In genomic region chr22:30940655-30941362, GRCh38 we compare ENCODE assay signal across 15 cellular contexts. TPM values are rescaled to one million over a fixed set of nuclear protein-coding genes. Genes with fewer than 3 reads are reported as not detected.
A peak's percentile ranks its signal among the peaks of the same experiment; 100 is the strongest.
DNase-seq lines count a peak whose midpoint lies in the region; ATAC-seq and TF ChIP-seq lines count a peak whose summit lies in the region.
"Had no signal": no experiment of that assay in that cellular context is flagged by ENCODE, and none has a peak within 500 bp of the region (broad histone marks: within the 10 kb centered on the region; RNA-seq: fewer than 3 reads in every experiment).

No MANE protein-coding gene starts in this region.

- no peaks in the 10 kb centered on the region for H3K9me2 ChIP-seq in MM.1S (replicated peaks; ENCODE audit: insufficient read depth, low read length)

- H3K27me3 ChIP-seq in MM.1S (replicated peaks; ENCODE audit: insufficient read depth, low read length) = no peaks in the 10 kb centered on the region
- H3K27me3 ChIP-seq: gastroesophageal sphincter, tibial nerve had no signal

- H2AFZ ChIP-seq in MM.1S (ENCODE audit: low read length) = no peak overlapping the region

- no peak for TF ChIP-seq CTCF in MM.1S (IDR thresholded peaks at IDR 0.05; ENCODE audit: low read length)

- DNase-seq in AG20443 (ENCODE audit: low spot score) = peak; percentile 6
- DNase-seq in activated CD4-positive, alpha-beta T cell treated with anti-CD3 and anti-CD28 coated beads, Interleukin-2, amount 10 ng/mL, durations not matched to agents 24 days and 14 days = peak; percentile 76
- peak; percentile 79 for DNase-seq in activated effector memory CD4-positive, alpha-beta T cell treated with anti-CD3 and anti-CD28 coated beads, Interleukin-2, amount 50 U/mL, for 16 hours
- DNase-seq in natural killer cell treated with Interleukin-12 subunit alpha and Interleukin-12 subunit beta and Interleukin-15 and Interleukin-18, amount 100 ng/mL, for 72 hours (ENCODE audit: low spot score) = no peak
- no peak for DNase-seq in MM.1S
- DNase-seq in NCI-H2029 treated with DMSO at 0.1 percent for 48 hours (lab: John Stamatoyannopoulos, UW) = no peak
- DNase-seq in NCI-H2227 treated with DMSO at 0.1 percent for 48 hours (lab: John Stamatoyannopoulos, UW) = no peak
- DNase-seq in A172 (ENCODE audit: low spot score) = no peak
- DNase-seq: aorta, NCI-H1417 treated with DMSO at 0.1 percent for 48 hours, NCI-H69, retina, WERI-Rb-1 had no signal

- H3K36me3 Mint-ChIP-seq in activated CD4-positive, alpha-beta T cell treated with anti-CD3 and anti-CD28 coated beads, Interleukin-2, amount 10 ng/mL, durations not matched to agents 24 days and 14 days (ENCODE audit: low read depth) = peaks cover 76% of the 10 kb centered on the region
- H3K36me3 Mint-ChIP-seq in natural killer cell treated with Interleukin-12 subunit alpha and Interleukin-12 subunit beta and Interleukin-15 and Interleukin-18, amount 100 ng/mL, for 72 hours = peaks cover 28% of the 10 kb centered on the region

- no peak overlapping the region for H3K4me3 ChIP-seq in MM.1S (ENCODE audit: low read length)
- H3K4me3 ChIP-seq: gastroesophageal sphincter, tibial nerve had no signal

- H3F3A ChIP-seq in MM.1S (ENCODE audit: insufficient read depth, low read length) = no peaks in the 10 kb centered on the region

- no peaks in the 10 kb centered on the region for H3K9me3 ChIP-seq in MM.1S (replicated peaks; ENCODE audit: insufficient read depth, low read length)
- H3K9me3 ChIP-seq: gastroesophageal sphincter, tibial nerve had no signal

- no peak overlapping the region for H3K9ac ChIP-seq in MM.1S (ENCODE audit: low read length)

- no peak overlapping the region for H3K4me2 ChIP-seq in MM.1S (ENCODE audit: low read depth, low read length)

- H3K27me3 Mint-ChIP-seq in activated CD4-positive, alpha-beta T cell treated with anti-CD3 and anti-CD28 coated beads, Interleukin-2, amount 10 ng/mL, durations not matched to agents 24 days and 14 days = no peaks in the 10 kb centered on the region
- no peaks in the 10 kb centered on the region for H3K27me3 Mint-ChIP-seq in natural killer cell treated with Interleukin-12 subunit alpha and Interleukin-12 subunit beta and Interleukin-15 and Interleukin-18, amount 100 ng/mL, for 72 hours

- H3K36me3 ChIP-seq in MM.1S (replicated peaks; ENCODE audit: insufficient read depth, low read length) = no peaks in the 10 kb centered on the region; the same call in 1 of the 2 replicates

- no peaks in the 10 kb centered on the region for H3K79me2 ChIP-seq in MM.1S (ENCODE audit: low read length)

- intact Hi-C loops in activated CD4-positive, alpha-beta T cell treated with anti-CD3 and anti-CD28 coated beads, Interleukin-2, amount 10 ng/mL, durations not matched to agents 24 days and 14 days (cut with micrococcal nuclease) = no loop called here

- H3K27ac Mint-ChIP-seq in activated CD4-positive, alpha-beta T cell treated with anti-CD3 and anti-CD28 coated beads, Interleukin-2, amount 10 ng/mL, durations not matched to agents 24 days and 14 days = peak overlapping the region; percentile 52
- peak overlapping the region; percentile 3 to 72 for H3K27ac Mint-ChIP-seq in natural killer cell treated with Interleukin-12 subunit alpha and Interleukin-12 subunit beta and Interleukin-15 and Interleukin-18, amount 100 ng/mL, for 72 hours

- peak overlapping the region; percentile 61 for H3K4me3 Mint-ChIP-seq in activated CD4-positive, alpha-beta T cell treated with anti-CD3 and anti-CD28 coated beads, Interleukin-2, amount 10 ng/mL, durations not matched to agents 24 days and 14 days
- H3K4me3 Mint-ChIP-seq in natural killer cell treated with Interleukin-12 subunit alpha and Interleukin-12 subunit beta and Interleukin-15 and Interleukin-18, amount 100 ng/mL, for 72 hours = no peak overlapping the region

- peaks cover 43% of the 10 kb centered on the region for H3K4me1 Mint-ChIP-seq in activated CD4-positive, alpha-beta T cell treated with anti-CD3 and anti-CD28 coated beads, Interleukin-2, amount 10 ng/mL, durations not matched to agents 24 days and 14 days
- peaks cover 16 to 32% of the 10 kb centered on the region in 2 donors for H3K4me1 Mint-ChIP-seq in natural killer cell treated with Interleukin-12 subunit alpha and Interleukin-12 subunit beta and Interleukin-15 and Interleukin-18, amount 100 ng/mL, for 72 hours (ENCODE audit: low read depth in 2 of 2)

- no peak for ATAC-seq in natural killer cell treated with Interleukin-12 subunit alpha and Interleukin-12 subunit beta and Interleukin-15 and Interleukin-18, amount 100 ng/mL, for 72 hours
- ATAC-seq: gastroesophageal sphincter had no signal

- no peaks in the 10 kb centered on the region for H3K9me3 Mint-ChIP-seq in activated CD4-positive, alpha-beta T cell treated with anti-CD3 and anti-CD28 coated beads, Interleukin-2, amount 10 ng/mL, durations not matched to agents 24 days and 14 days
- no peaks in the 10 kb centered on the region for H3K9me3 Mint-ChIP-seq in natural killer cell treated with Interleukin-12 subunit alpha and Interleukin-12 subunit beta and Interleukin-15 and Interleukin-18, amount 100 ng/mL, for 72 hours

- H3K4me1 ChIP-seq in MM.1S (ENCODE audit: low read length) = no peaks in the 10 kb centered on the region

- H4K20me1 ChIP-seq in MM.1S (ENCODE audit: insufficient read depth, low read length) = no peaks in the 10 kb centered on the region

- H3K27ac ChIP-seq in MM.1S (ENCODE audit: low read length) = no peak overlapping the region
- H3K27ac ChIP-seq: gastroesophageal sphincter, tibial nerve, WERI-Rb-1 had no signal

RNA-seq across cellular contexts. Expression of gene MORC2, which starts 27.8 kb away (rescaled TPM):
- 50.6 and 50.8 TPM in 2 replicates for total RNA-seq in activated CD4-positive, alpha-beta T cell treated with anti-CD3 and anti-CD28 coated beads, Interleukin-2, amount 10 ng/mL, durations not matched to agents 24 days and 14 days
- 10 to 100 TPM; 23.6 to 30.4 TPM for total RNA-seq in natural killer cell treated with Interleukin-12 subunit alpha and Interleukin-12 subunit beta and Interleukin-15 and Interleukin-18, amount 100 ng/mL, for 72 hours
- 11.8 and 12.1 TPM in 2 replicates for total RNA-seq in A172 (2014; rRNA removed; shearing (Covaris generic))

RNA-seq across cellular contexts. Expression of gene TUG1, which starts 28.3 kb away (rescaled TPM):
- total RNA-seq in activated CD4-positive, alpha-beta T cell treated with anti-CD3 and anti-CD28 coated beads, Interleukin-2, amount 10 ng/mL, durations not matched to agents 24 days and 14 days = 68.1 and 69.1 TPM in 2 replicates
- 10 to 100 TPM; 52.1 to 71.1 TPM for total RNA-seq in natural killer cell treated with Interleukin-12 subunit alpha and Interleukin-12 subunit beta and Interleukin-15 and Interleukin-18, amount 100 ng/mL, for 72 hours
- 42.4 and 44.8 TPM in 2 replicates for total RNA-seq in A172 (2014; rRNA removed; shearing (Covaris generic))

Comparison
In these comparisons a context has a peak if more than half of its experiments do, and no peak if none do; other contexts are left out.
1. DNase-seq: peak in AG20443 (single experiment), activated CD4-positive, alpha-beta T cell treated with anti-CD3 and anti-CD28 coated beads, Interleukin-2, amount 10 ng/mL, durations not matched to agents 24 days and 14 days (single experiment) and activated effector memory CD4-positive, alpha-beta T cell treated with anti-CD3 and anti-CD28 coated beads, Interleukin-2, amount 50 U/mL, for 16 hours (single experiment); none in natural killer cell treated with Interleukin-12 subunit alpha and Interleukin-12 subunit beta and Interleukin-15 and Interleukin-18, amount 100 ng/mL, for 72 hours (single experiment), MM.1S (single experiment), NCI-H2029 treated with DMSO at 0.1 percent for 48 hours (single experiment), NCI-H2227 treated with DMSO at 0.1 percent for 48 hours (single experiment) and A172 (single experiment).